In genomic region chrX:37926700-37927099, GRCh38 we compare ENCODE assay signal across 8 cellular contexts.
A peak's percentile ranks its signal among the peaks of the same experiment; 100 is the strongest.
DNase-seq lines count a peak whose midpoint lies in the region; ATAC-seq and TF ChIP-seq lines count a peak whose summit lies in the region.

No MANE protein-coding gene starts in this region.

- TF ChIP-seq EP300 in esophagus muscularis mucosa (IDR thresholded peaks at IDR 0.05): no peak

- H3K4me3 ChIP-seq in esophagus muscularis mucosa (no peak overlapping the region), prostate gland (no peak overlapping the region), WERI-Rb-1 (ENCODE audit: low read depth, low read length) (no peak overlapping the region)

- DNase-seq in DMS 273 (lab: John Stamatoyannopoulos, UW; ENCODE audit: unreplicated experiment) (peak; percentile 65), OCI-M1 (lab: John Stamatoyannopoulos, UW) (peak; percentile 64), esophagus muscularis mucosa (ENCODE audit: extremely low spot score) (no peak), prostate gland (ENCODE audit: low spot score) (no peak), WERI-Rb-1 (no peak)
- DNase-seq in stimulated activated naive CD8-positive, alpha-beta T cell treated with anti-CD3 and anti-CD28 coated beads, Interleukin-15, Interleukin-2, amounts not matched to agents 100 U/mL and 50 U/mL, for 24 hours: no peak

- H3K27ac ChIP-seq in esophagus muscularis mucosa (replicated peaks in 1 of 4) (no peak overlapping the region), prostate gland (no peak overlapping the region), WERI-Rb-1 (no peak overlapping the region)

- H3K27me3 ChIP-seq in esophagus muscularis mucosa (peaks cover 0 to 2% (median 0%) of the 10 kb centered on the region in 4 donors), prostate gland (replicated peaks; ENCODE audit: insufficient read depth) (no peaks in the 10 kb centered on the region), WERI-Rb-1 (ENCODE audit: insufficient read depth, low read depth, severe bottlenecking) (no peaks in the 10 kb centered on the region)

- intact Hi-C loops in esophagus muscularis mucosa (cut with DNase I): loop anchor here (10.0 kb wide), 1 partner anchor 398 kb away; the partner anchor contains the start of gene RPGR
- intact Hi-C loops in prostate gland (cut with DNase I): loop anchor here (5.0 kb wide), 2 partner anchors 241 to 401 kb away; partner anchors contain the start of gene RPGR

- TF ChIP-seq POLR2A in esophagus muscularis mucosa (IDR thresholded peaks at IDR 0.05; ENCODE audit: low read depth): no peak
- TF ChIP-seq POLR2A in prostate gland (IDR thresholded peaks at IDR 0.05): no peak

- peak; percentile 51 for ATAC-seq in HG02678 (IDR thresholded peaks at IDR 0.05; ENCODE audit: unreplicated experiment)
- no peak for ATAC-seq in stimulated activated naive CD8-positive, alpha-beta T cell treated with anti-CD3 and anti-CD28 coated beads, Interleukin-15, Interleukin-2, amounts not matched to agents 100 U/mL and 50 U/mL, for 24 hours
- no peak for ATAC-seq in HG03108 (IDR thresholded peaks at IDR 0.05; ENCODE audit: unreplicated experiment)

- H3K9me3 ChIP-seq in esophagus muscularis mucosa: no peaks in the 10 kb centered on the region
- H3K9me3 ChIP-seq in prostate gland: no peaks in the 10 kb centered on the region
- H3K9me3 ChIP-seq in WERI-Rb-1 (ENCODE audit: severe bottlenecking): no peaks in the 10 kb centered on the region

- peak; percentile 43 to 50 (median 45) for TF ChIP-seq CTCF in esophagus muscularis mucosa (IDR thresholded peaks at IDR 0.05)
- peak in 3 of 4 experiments; percentile 35 to 72 (median 63) for TF ChIP-seq CTCF in prostate gland (IDR thresholded peaks at IDR 0.05)
- TF ChIP-seq CTCF in WERI-Rb-1 (IDR thresholded peaks at IDR 0.05; ENCODE audit: low read depth, low read length): no peak

- no peaks in the 10 kb centered on the region for H3K36me3 ChIP-seq in esophagus muscularis mucosa
- H3K36me3 ChIP-seq in prostate gland: no peaks in the 10 kb centered on the region
- H3K36me3 ChIP-seq in WERI-Rb-1: no peaks in the 10 kb centered on the region

- WGBS in esophagus muscularis mucosa: 27% methylated on average over 2 of the region's 2 CpGs
- WGBS in prostate gland: 27% methylated on average over 2 of the region's 2 CpGs

- H3K4me1 ChIP-seq in esophagus muscularis mucosa (no peaks in the 10 kb centered on the region), prostate gland (replicated peaks) (no peaks in the 10 kb centered on the region)

Comparison
In these comparisons a context has a peak if more than half of its experiments do, and no peak if none do; other contexts are left out.
1. DNase-seq: peak in DMS 273 (single experiment) and OCI-M1 (single experiment); none in esophagus muscularis mucosa (single experiment), prostate gland (single experiment), stimulated activated naive CD8-positive, alpha-beta T cell treated with anti-CD3 and anti-CD28 coated beads, Interleukin-15, Interleukin-2, amounts not matched to agents 100 U/mL and 50 U/mL, for 24 hours (single experiment) and WERI-Rb-1 (single experiment).